2 cellular contexts compared by ENCODE assay signal in the genomic region with DNA sequence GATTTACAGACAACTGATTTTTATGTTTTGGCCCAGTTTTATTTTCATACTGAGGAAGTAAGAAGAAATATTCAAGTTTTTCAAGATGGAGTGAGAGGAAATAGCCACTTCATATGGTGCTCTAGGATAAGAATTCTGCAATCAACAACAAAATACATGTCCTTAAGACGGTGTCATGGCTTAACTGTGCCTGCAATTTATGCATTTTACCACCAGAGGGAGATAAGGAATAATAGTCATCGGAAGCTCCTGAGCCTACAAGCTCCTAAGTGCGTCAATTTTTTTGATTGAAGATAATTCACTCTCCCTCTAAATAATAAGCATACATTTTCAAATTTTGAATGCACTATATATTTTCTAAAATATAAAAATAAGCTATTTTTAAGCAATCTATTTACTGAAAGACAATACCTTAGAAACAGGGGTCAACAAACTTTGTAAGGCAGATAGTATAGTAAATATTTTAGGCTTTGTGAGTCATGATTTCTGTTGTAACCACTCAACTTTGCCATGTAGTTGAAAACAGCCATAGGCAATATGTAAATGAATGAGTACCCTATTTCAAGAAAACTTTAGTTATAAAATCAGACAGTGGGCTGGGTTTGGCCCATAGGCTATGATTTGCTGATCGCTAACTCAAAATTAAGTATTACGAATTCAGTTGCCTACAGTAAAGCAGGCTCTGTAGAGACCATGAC.
TF ChIP-seq lines count a peak whose summit lies in the region.

No MANE protein-coding gene starts in this region.

TF ChIP-seq in GM12891, 5 proteins besides CTCF, POLR2A, EP300 and RAD21:
- no peak for TF ChIP-seq TAF1 (IDR thresholded peaks at IDR 0.05; ENCODE audit: low read depth, low read length)
- no peak for TF ChIP-seq POU2F2 (IDR thresholded peaks at IDR 0.05; ENCODE audit: low read depth, low read length)
- no peak for TF ChIP-seq SPI1 (IDR thresholded peaks at IDR 0.05; ENCODE audit: low read depth, low read length)
- TF ChIP-seq POLR2AphosphoS5 (IDR thresholded peaks at IDR 0.05; ENCODE audit: low read depth, low read length), result no peak
- no peak for TF ChIP-seq PAX5 (IDR thresholded peaks at IDR 0.05; ENCODE audit: insufficient read depth, low read length, severe bottlenecking)

TF ChIP-seq in H1, 55 proteins besides CTCF, POLR2A, EP300 and RAD21 (continued from another document):
- TF ChIP-seq CREB1 (IDR thresholded peaks at IDR 0.05) (no peak), GTF2F1 (IDR thresholded peaks at IDR 0.05; ENCODE audit: borderline replicate concordance, low read depth, low read length) (no peak), JUND (IDR thresholded peaks at IDR 0.05; ENCODE audit: low read length) (no peak), ATF3 (IDR thresholded peaks at IDR 0.05; ENCODE audit: insufficient read depth, low read depth, low read length) (no peak), CHD7 (IDR thresholded peaks at IDR 0.05; ENCODE audit: insufficient replicate concordance, low read length) (no peak), PHF8 (conservative IDR thresholded peaks at IDR 0.05; ENCODE audit: low read depth, low read length) (no peak), CHD2 (IDR thresholded peaks at IDR 0.05; ENCODE audit: low read length) (no peak), HDAC2 (IDR thresholded peaks at IDR 0.05; ENCODE audit: borderline replicate concordance in 1 of 2, low read depth in 2 of 2, low read length in 2 of 2) (no peak), TCF12 (IDR thresholded peaks at IDR 0.05; ENCODE audit: low read depth, low read length) (no peak), POU5F1 (IDR thresholded peaks at IDR 0.05; ENCODE audit: low read depth, low read length) (no peak)
